ENCODE assay signal across 20 cellular contexts in genomic region chr5:133482033-133482432, GRCh38.
A peak's percentile ranks its signal among the peaks of the same experiment; 100 is the strongest.
DNase-seq lines count a peak whose midpoint lies in the region; ATAC-seq, FAIRE-seq and TF ChIP-seq lines count a peak whose summit lies in the region.
"Had no signal": no experiment of that assay in that cellular context is flagged by ENCODE, and none has a peak within 500 bp of the region (broad histone marks: within the 10 kb centered on the region; RNA-seq: fewer than 3 reads in every experiment).

No MANE protein-coding gene starts in this region.

- TF ChIP-seq POLR2A in right lobe of liver (IDR thresholded peaks at IDR 0.05): no peak
- no peak for TF ChIP-seq POLR2A in HepG2 (IDR thresholded peaks at IDR 0.05; ENCODE audit: insufficient read depth in 1 of 2, low read depth in 2 of 2, low read length in 2 of 2)
- no peak for TF ChIP-seq POLR2A in esophagus muscularis mucosa (IDR thresholded peaks at IDR 0.05; ENCODE audit: low read depth)

- TF ChIP-seq CTCF in right lobe of liver (IDR thresholded peaks at IDR 0.05) (no peak), HepG2 (CRISPR knock-in tag; IDR thresholded peaks at IDR 0.05) (no peak), chondrocyte (IDR thresholded peaks at IDR 0.05) (no peak), fibroblast of the aortic adventitia (IDR thresholded peaks at IDR 0.05; ENCODE audit: insufficient read depth, low read length) (no peak), esophagus muscularis mucosa (IDR thresholded peaks at IDR 0.05) (no peak)

- POLR2A ChIA-PET in HepG2 (lab: Yijun Ruan, JAX): no interaction called here

- peak in 1 of 3 donors; percentile 58 for DNase-seq in right lobe of liver
- DNase-seq in HepG2 (ENCODE audit: low spot score): no peak
- no peak for DNase-seq in chondrocyte (ENCODE audit: low spot score)
- DNase-seq in fibroblast of the aortic adventitia (ENCODE audit: low read depth): peak; percentile 2
- peak; percentile 43 for DNase-seq in pulmonary artery endothelial cell (ENCODE audit: low read depth, low spot score)
- DNase-seq in esophagus muscularis mucosa (ENCODE audit: extremely low spot score): no peak
- no peak for DNase-seq in SHP77 treated with DMSO at 0.1 percent for 48 hours (lab: John Stamatoyannopoulos, UW)
- DNase-seq: ACHN; C1 segment of cervical spinal cord; CD4-positive, alpha-beta T cell; DMS153; DMS79 treated with DMSO at 0.1 percent for 48 hours; GDM1; GM23248; IMR-90 had no signal

- peak overlapping the region; percentile 14 for H3K27ac Mint-ChIP-seq in chondrocyte (ENCODE audit: unreplicated experiment)
- H3K27ac Mint-ChIP-seq: B cell; CD4-positive, alpha-beta T cell had no signal

- H3K27me3 ChIP-seq in right lobe of liver (no peaks in the 10 kb centered on the region), HepG2 (ENCODE audit: control insufficient read depth in 1 of 2, insufficient read depth in 2 of 2, low read length in 2 of 2) (peaks cover 2 to 27% of the 10 kb centered on the region in 2 experiments; a peak in 3 of 5 replicates), esophagus muscularis mucosa (peaks cover 0 to 6% (median 0%) of the 10 kb centered on the region in 4 donors)

- H3K27ac ChIP-seq in right lobe of liver: no peak overlapping the region
- H3K27ac ChIP-seq in HepG2 (ENCODE audit: extremely low read length, insufficient read depth, low read length): no peak overlapping the region
- H3K27ac ChIP-seq in esophagus muscularis mucosa (replicated peaks in 1 of 4): no peak overlapping the region
- H3K27ac ChIP-seq: GM23248 had no signal

- H3K27me3 Mint-ChIP-seq in chondrocyte (ENCODE audit: low read depth): peaks cover 10% of the 10 kb centered on the region
- H3K27me3 Mint-ChIP-seq: CD4-positive, alpha-beta T cell had no signal

- intact Hi-C loops in right lobe of liver (cut with DNase I): no loop called here
- intact Hi-C loops in HepG2 (cut with micrococcal nuclease; ENCODE audit: unreplicated experiment): no loop called here
- intact Hi-C loops in esophagus muscularis mucosa (cut with DNase I): no loop called here

- BruUV-seq in HepG2 (replicated peaks; lab: Mats Ljungman, UMichigan): no TSS peak

- no peak overlapping the region for H3K4me2 ChIP-seq in HepG2 (ENCODE audit: low read depth, low read length)

- no peak overlapping the region for H3K9ac ChIP-seq in HepG2 (ENCODE audit: insufficient read depth, low read depth, low read length)
- H3K9ac ChIP-seq: GM23248 had no signal

- H3K4me1 ChIP-seq in right lobe of liver: peaks cover 0 to 29% (median 15%) of the 10 kb centered on the region in 4 donors
- peaks cover 12% of the 10 kb centered on the region; the same call in 1 of the 2 replicates for H3K4me1 ChIP-seq in HepG2 (ENCODE audit: insufficient read depth, low read length)
- no peaks in the 10 kb centered on the region for H3K4me1 ChIP-seq in esophagus muscularis mucosa

- ATAC-seq in right lobe of liver (peak; percentile 52 to 71 (median 58)), HepG2 (no peak), GM18858 (IDR thresholded peaks at IDR 0.05; ENCODE audit: unreplicated experiment) (no peak)
- ATAC-seq: HCT116 had no signal

- H3K4me3 Mint-ChIP-seq in chondrocyte (ENCODE audit: unreplicated experiment): no peak overlapping the region
- H3K4me3 Mint-ChIP-seq: B cell; CD4-positive, alpha-beta T cell had no signal

- H2AFZ ChIP-seq in HepG2 (ENCODE audit: low read length): no peak overlapping the region
- H2AFZ ChIP-seq: GM23248 had no signal

- TF ChIP-seq RAD21 in HepG2 (CRISPR knock-in tag; IDR thresholded peaks at IDR 0.05): no peak

- no peaks in the 10 kb centered on the region for H3K9me3 Mint-ChIP-seq in chondrocyte (ENCODE audit: low read depth)
- H3K9me3 Mint-ChIP-seq: CD4-positive, alpha-beta T cell had no signal

- 53% methylated on average over 3 of the region's 3 CpGs for WGBS in right lobe of liver (ENCODE audit: insufficient coverage, low coverage, low lambda C conversion rate, missing lambda C conversion rate)
- 28% methylated on average over 3 of the region's 3 CpGs for WGBS in HepG2 (ENCODE audit: low lambda C conversion rate)
- 64% methylated on average over 3 of the region's 3 CpGs for WGBS in esophagus muscularis mucosa

- H3K36me3 ChIP-seq in right lobe of liver: no peaks in the 10 kb centered on the region
- H3K36me3 ChIP-seq in HepG2 (replicated peaks in 1 of 2; ENCODE audit: control insufficient read depth in 1 of 2, insufficient read depth in 2 of 2, low read length in 2 of 2): no peaks in the 10 kb centered on the region
- H3K36me3 ChIP-seq in esophagus muscularis mucosa: no peaks in the 10 kb centered on the region

- no peaks in the 10 kb centered on the region for H4K20me1 ChIP-seq in HepG2 (ENCODE audit: insufficient read depth, low read length)

- H3K4me3 ChIP-seq in right lobe of liver (no peak overlapping the region), HepG2 (replicated peaks in 1 of 3; ENCODE audit: insufficient read depth in 1 of 3, low read depth in 2 of 3, low read length in 3 of 3) (no peak overlapping the region), fibroblast of the aortic adventitia (ENCODE audit: low read depth, low read length) (no peak overlapping the region), esophagus muscularis mucosa (no peak overlapping the region)
- H3K4me3 ChIP-seq: GM23248 had no signal

- peaks cover 11% of the 10 kb centered on the region for H3K4me1 Mint-ChIP-seq in chondrocyte (ENCODE audit: low read depth)
- H3K4me1 Mint-ChIP-seq: B cell had no signal

- TF ChIP-seq EP300 in HepG2 (IDR thresholded peaks at IDR 0.05; ENCODE audit: low read depth in 2 of 2, low read length in 2 of 2) (no peak), HepG2 (CRISPR knock-in tag; IDR thresholded peaks at IDR 0.05; ENCODE audit: borderline replicate concordance) (no peak), esophagus muscularis mucosa (IDR thresholded peaks at IDR 0.05) (no peak)

- no peaks in the 10 kb centered on the region for H3K36me3 Mint-ChIP-seq in chondrocyte (ENCODE audit: low read depth)

- FAIRE-seq in HepG2 (lab: Jason Lieb, UNC): no peak
- FAIRE-seq: D721Med, H54 had no signal

- H3K9me3 ChIP-seq in right lobe of liver: no peaks in the 10 kb centered on the region
- no peaks in the 10 kb centered on the region for H3K9me3 ChIP-seq in HepG2 (ENCODE audit: low read length)
- no peaks in the 10 kb centered on the region for H3K9me3 ChIP-seq in esophagus muscularis mucosa

- CTCF ChIA-PET in HepG2 (lab: Yijun Ruan, JAX; ENCODE audit: low intra/inter-chr PET ratio, low total read pairs): no interaction called here

- in situ Hi-C loops in HepG2 (cut with HindIII; ENCODE audit: extremely low pct_ligation_motif_present, low pct_unique_long_range_greater_than_20kb): no loop called here

- no peaks in the 10 kb centered on the region for H3K79me2 ChIP-seq in HepG2 (ENCODE audit: insufficient read depth, low read length)

TF ChIP-seq in HepG2, 621 proteins besides CTCF, POLR2A, EP300 and RAD21:
- TF ChIP-seq ZSCAN31 (CRISPR knock-in tag; IDR thresholded peaks at IDR 0.05; ENCODE audit: low read depth) (no peak), THYN1 (CRISPR knock-in tag; IDR thresholded peaks at IDR 0.05; ENCODE audit: borderline replicate concordance, low read depth) (no peak), ZNF326 (CRISPR knock-in tag; IDR thresholded peaks at IDR 0.05; ENCODE audit: borderline replicate concordance) (no peak), ZNF557 (CRISPR knock-in tag; IDR thresholded peaks at IDR 0.05) (no peak), NR1H2 (CRISPR knock-in tag; IDR thresholded peaks at IDR 0.05; ENCODE audit: borderline replicate concordance, low read depth) (no peak), ZNF235 (CRISPR knock-in tag; IDR thresholded peaks at IDR 0.05; ENCODE audit: borderline replicate concordance) (no peak), KAT7 (CRISPR knock-in tag; IDR thresholded peaks at IDR 0.05; ENCODE audit: borderline replicate concordance) (no peak), ZNF570 (CRISPR knock-in tag; IDR thresholded peaks at IDR 0.05; ENCODE audit: borderline replicate concordance) (no peak), ZNF180 (CRISPR knock-in tag; IDR thresholded peaks at IDR 0.05; ENCODE audit: borderline replicate concordance, low read depth) (no peak), NR2F2 (IDR thresholded peaks at IDR 0.05; ENCODE audit: borderline replicate concordance, low read depth) (no peak), ZNF746 (CRISPR knock-in tag; IDR thresholded peaks at IDR 0.05) (no peak), TFE3 (CRISPR knock-in tag; IDR thresholded peaks at IDR 0.05) (no peak), SALL1 (CRISPR knock-in tag; IDR thresholded peaks at IDR 0.05) (no peak), TRAFD1 (CRISPR knock-in tag; IDR thresholded peaks at IDR 0.05; ENCODE audit: borderline replicate concordance) (no peak)

Comparison
In these comparisons a context has a peak if more than half of its experiments do, and no peak if none do; other contexts are left out.
1. ATAC-seq: peak in right lobe of liver (4 of 4); none in HepG2 (single experiment) and GM18858 (single experiment).
2. DNase-seq: peak in fibroblast of the aortic adventitia (single experiment) and pulmonary artery endothelial cell (single experiment); none in HepG2 (single experiment), chondrocyte (single experiment), esophagus muscularis mucosa (single experiment) and SHP77 treated with DMSO at 0.1 percent for 48 hours (single experiment).